Comparison of ENCODE assay signal across 13 cellular contexts in genomic region chr2:10918661-10919414, GRCh38. TPM values are rescaled to one million over a fixed set of nuclear protein-coding genes. Genes with fewer than 3 reads are reported as not detected.
DNase-seq lines count a peak whose midpoint lies in the region; TF ChIP-seq lines count a peak whose summit lies in the region.
"Had no signal": no experiment of that assay in that cellular context is flagged by ENCODE, and none has a peak within 500 bp of the region (broad histone marks: within the 10 kb centered on the region; RNA-seq: fewer than 3 reads in every experiment).

No MANE protein-coding gene starts in this region.

- H3K4me3 Mint-ChIP-seq in neural crest cell = no peak overlapping the region
- H3K4me3 Mint-ChIP-seq in CD4-positive, alpha-beta memory T cell = no peak overlapping the region

- 76 to 86% (median 80%) methylated on average over 19 to 20 of the region's 20 CpGs for WGBS in spleen, 5 donors

- H3K4me1 ChIP-seq in CD4-positive, alpha-beta memory T cell (ENCODE audit: insufficient read depth, low read length) = no peaks in the 10 kb centered on the region
- H3K4me1 ChIP-seq in spleen = no peaks in the 10 kb centered on the region
- H3K4me1 ChIP-seq: Caco-2, lower lobe of right lung, tibial artery had no signal

- peaks cover 0 to 8% (median 0%) of the 10 kb centered on the region in 45 donors for H3K27me3 ChIP-seq in dorsolateral prefrontal cortex
- no peaks in the 10 kb centered on the region for H3K27me3 ChIP-seq in CD4-positive, alpha-beta memory T cell (ENCODE audit: insufficient read depth, low read length)
- H3K27me3 ChIP-seq in spleen (replicated peaks in 1 of 7) = peaks cover 0 to 27% (median 1%) of the 10 kb centered on the region in 7 donors

- H3K27ac ChIP-seq in dorsolateral prefrontal cortex (peak overlapping the region in 57 of 59 donors; percentile 28 to 90 (median 76)), spleen (no peak overlapping the region)
- H3K27ac ChIP-seq in CD4-positive, alpha-beta memory T cell (ENCODE audit: low read depth, low read length) = no peak overlapping the region
- H3K27ac ChIP-seq: lower lobe of right lung, tibial artery had no signal

- no peaks in the 10 kb centered on the region for H3K9me3 ChIP-seq in CD4-positive, alpha-beta memory T cell (ENCODE audit: control insufficient read depth in 1 of 2, low read length in 2 of 2)
- H3K9me3 ChIP-seq in spleen = no peaks in the 10 kb centered on the region
- H3K9me3 ChIP-seq: Caco-2, lower lobe of right lung, tibial artery had no signal

- intact Hi-C loops in dorsolateral prefrontal cortex (cut with DNase I) = loop anchor here (5.0 to 10.0 kb wide), 2 partner anchors 203 to 206 kb away; no protein-coding TSS in a partner anchor
- intact Hi-C loops in CD4-positive, alpha-beta memory T cell (cut with micrococcal nuclease) = no loop called here
- intact Hi-C loops in spleen (cut with DNase I; ENCODE audit: low total_unique reads) = no loop called here

- H3K9me3 Mint-ChIP-seq in neural crest cell = no peaks in the 10 kb centered on the region
- no peaks in the 10 kb centered on the region for H3K9me3 Mint-ChIP-seq in CD4-positive, alpha-beta memory T cell

- peak overlapping the region; percentile 62 for H3K27ac Mint-ChIP-seq in neural crest cell (ENCODE audit: unreplicated experiment)
- H3K27ac Mint-ChIP-seq in CD4-positive, alpha-beta memory T cell = no peak overlapping the region

- POLR2A ChIA-PET in CD4-positive, alpha-beta memory T cell (lab: Charles Lee; ENCODE audit: partially characterized antibody) = no interaction called here

- H3K36me3 ChIP-seq in CD4-positive, alpha-beta memory T cell (ENCODE audit: insufficient read depth, low read length) = no peaks in the 10 kb centered on the region
- no peaks in the 10 kb centered on the region for H3K36me3 ChIP-seq in spleen
- H3K36me3 ChIP-seq: lower lobe of right lung, tibial artery had no signal

- in situ Hi-C loops in GM13977 (cut with MboI; ENCODE audit: low pct_unique_long_range_greater_than_20kb, low sequenced_read_pairs, unreplicated experiment) = no loop called here

- no peaks in the 10 kb centered on the region for H3K4me1 Mint-ChIP-seq in neural crest cell
- H3K4me1 Mint-ChIP-seq in CD4-positive, alpha-beta memory T cell = peaks cover 0 to 3% (median 0%) of the 10 kb centered on the region in 4 donors

- DNase-seq in DMS53 (lab: John Stamatoyannopoulos, UW) (peak; percentile 22), DMS53 treated with DMSO at 0.1 percent for 48 hours (lab: John Stamatoyannopoulos, UW; ENCODE audit: unreplicated experiment) (no peak), M059J (ENCODE audit: low read depth) (peak; percentile 50), dorsolateral prefrontal cortex (peak in 2 of 10 donors; percentile 68 to 75), neural crest cell (ENCODE audit: low read depth, low spot score) (no peak), GM13977 (ENCODE audit: low spot score) (no peak), spleen (no peak)
- DNase-seq in CD4-positive, alpha-beta memory T cell = no peak
- DNase-seq: Caco-2, lower lobe of right lung, NCI-H526 had no signal

- TF ChIP-seq CTCF in dorsolateral prefrontal cortex (IDR thresholded peaks at IDR 0.05 in 54 of 56, conservative IDR thresholded peaks at IDR 0.05 in 2 of 56; ENCODE audit: low read depth in 1 of 56, partially characterized antibody in 56 of 56) (no peak), neural crest cell (conservative IDR thresholded peaks at IDR 0.05) (no peak), GM13977 (IDR thresholded peaks at IDR 0.05; ENCODE audit: extremely low read depth, insufficient read depth, missing control alignments) (no peak), spleen (IDR thresholded peaks at IDR 0.05 in 8 of 11, conservative IDR thresholded peaks at IDR 0.05 in 3 of 11) (no peak)

- no peak for TF ChIP-seq POLR2A in spleen (IDR thresholded peaks at IDR 0.05)

- H3K4me3 ChIP-seq in dorsolateral prefrontal cortex (peak overlapping the region in 14 of 59 donors; percentile 2 to 33 (median 6)), spleen (no peak overlapping the region)
- no peak overlapping the region for H3K4me3 ChIP-seq in CD4-positive, alpha-beta memory T cell (ENCODE audit: low read length in 2 of 2)
- H3K4me3 ChIP-seq: lower lobe of right lung, tibial artery had no signal

- peaks cover 17% of the 10 kb centered on the region for H3K27me3 Mint-ChIP-seq in neural crest cell (ENCODE audit: low read depth)
- H3K27me3 Mint-ChIP-seq in CD4-positive, alpha-beta memory T cell = peaks cover 4 to 13% of the 10 kb centered on the region in 2 donors

- H3K36me3 Mint-ChIP-seq in neural crest cell (ENCODE audit: low read depth) = no peaks in the 10 kb centered on the region
- no peaks in the 10 kb centered on the region for H3K36me3 Mint-ChIP-seq in CD4-positive, alpha-beta memory T cell

- CTCF ChIA-PET in CD4-positive, alpha-beta memory T cell (lab: Charles Lee; ENCODE audit: partially characterized antibody) = no interaction called here

RNA-seq across cellular contexts. Expression of gene KCNF1, which starts 7.1 kb away (rescaled TPM):
- 0.07 TPM in 1 of 2 replicates, not detected in the other for total RNA-seq in M059J (2014; rRNA removed; shearing (Covaris generic))
- 10 to 100 TPM; 16.9 to 84.7 (median 42.5) TPM for total RNA-seq in dorsolateral prefrontal cortex
- total RNA-seq in neural crest cell = 0.93 and 1.1 TPM in 2 replicates
- total RNA-seq in CD4-positive, alpha-beta memory T cell = not detected
- not detected for polyA plus RNA-seq in CD4-positive, alpha-beta memory T cell
- 1 to 10 TPM in 2 of 7 donors, under 1 TPM in 2, not detected in 3; 0.25 to 1.2 (median 0.65) TPM for total RNA-seq in spleen
- polyA plus RNA-seq in spleen = under 1 TPM; 0.16 to 0.91 (median 0.57) TPM
- total RNA-seq: bronchial epithelial cell, lower lobe of right lung had no signal

Comparison
In these comparisons a context has a peak if more than half of its experiments do, and no peak if none do; other contexts are left out.
1. DNase-seq: peak in DMS53 (single experiment) and M059J (single experiment); none in DMS53 treated with DMSO at 0.1 percent for 48 hours (single experiment), neural crest cell (single experiment), CD4-positive, alpha-beta memory T cell (0 of 5), GM13977 (single experiment) and spleen (single experiment).
2. H3K27ac ChIP-seq: peak in dorsolateral prefrontal cortex (57 of 59); none in CD4-positive, alpha-beta memory T cell (single experiment) and spleen (0 of 8).
3. intact Hi-C loops: an anchor here in dorsolateral prefrontal cortex (5.0 to 10.0 kb wide); none called in CD4-positive, alpha-beta memory T cell and spleen.